In the genomic region with DNA sequence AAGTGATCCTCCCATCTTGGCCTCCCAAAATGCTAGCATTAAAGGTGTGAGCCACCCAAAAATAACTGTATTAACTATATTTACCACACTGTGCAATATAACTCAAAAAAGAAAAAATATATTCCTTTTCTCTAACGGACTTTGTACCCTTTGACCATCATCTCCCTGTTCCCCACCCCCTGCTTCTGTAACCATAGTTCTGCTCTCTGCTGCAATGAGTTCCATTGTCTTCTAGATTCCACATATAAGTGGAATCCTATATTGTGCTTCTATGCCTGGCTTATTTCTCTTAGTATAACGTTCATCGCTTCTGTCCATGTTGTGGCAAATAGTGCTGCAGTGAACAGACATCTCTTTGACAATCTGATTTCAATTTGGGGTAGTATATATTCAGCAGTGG, we compare ENCODE assay signal across 15 cellular contexts.
"Had no signal": no experiment of that assay in that cellular context is flagged by ENCODE, and none has a peak within 500 bp of the region (broad histone marks: within the 10 kb centered on the region; RNA-seq: fewer than 3 reads in every experiment).

No MANE protein-coding gene starts in this region.

- DNase-seq: activated CD4-positive, alpha-beta memory T cell treated with anti-CD3 and anti-CD28 coated beads, Interleukin-2, amount 10 ng/mL, durations not matched to agents 7 days and 5 days; activated CD4-positive, alpha-beta T cell treated with anti-CD3 and anti-CD28 coated beads for 4 hours; activated naive CD4-positive, alpha-beta T cell; activated T-cell treated with anti-CD3 and anti-CD28 coated beads, Interleukin-2, amount 50 U/mL, for 72 hours; adrenal gland; colonic mucosa; left colon; naive thymus-derived CD8-positive, alpha-beta T cell; SK-N-SH; spleen; T-helper 1 cell; thyroid gland; uterus had no signal

- H3K9me3 Mint-ChIP-seq: activated CD4-positive, alpha-beta memory T cell treated with anti-CD3 and anti-CD28 coated beads, Interleukin-2, amount 10 ng/mL, durations not matched to agents 7 days and 5 days; activated T-cell treated with anti-CD3 and anti-CD28 coated beads, Interleukin-2, amount 50 U/mL, for 72 hours; naive thymus-derived CD8-positive, alpha-beta T cell had no signal

- ATAC-seq: activated T-cell treated with anti-CD3 and anti-CD28 coated beads, Interleukin-2, amount 50 U/mL, for 72 hours; gastroesophageal sphincter; left colon; naive thymus-derived CD8-positive, alpha-beta T cell; sciatic nerve had no signal

- H3K36me3 ChIP-seq: adrenal gland, colonic mucosa, thyroid gland, uterus had no signal

- H3K4me2 ChIP-seq: SK-N-SH had no signal

- H3K27ac Mint-ChIP-seq: activated CD4-positive, alpha-beta memory T cell treated with anti-CD3 and anti-CD28 coated beads, Interleukin-2, amount 10 ng/mL, durations not matched to agents 7 days and 5 days; activated T-cell treated with anti-CD3 and anti-CD28 coated beads, Interleukin-2, amount 50 U/mL, for 72 hours had no signal

- H3K9me3 ChIP-seq: adrenal gland, colonic mucosa, gastroesophageal sphincter, SK-N-SH, spleen, thyroid gland, uterus had no signal

- H3K27ac ChIP-seq: adrenal gland, colonic mucosa, gastroesophageal sphincter, spleen, thyroid gland, uterus had no signal

- H3K9ac ChIP-seq: SK-N-SH had no signal

- H3K4me3 ChIP-seq: adrenal gland, colonic mucosa, gastroesophageal sphincter, spleen, thyroid gland, uterus had no signal

- H3K27me3 Mint-ChIP-seq: activated CD4-positive, alpha-beta memory T cell treated with anti-CD3 and anti-CD28 coated beads, Interleukin-2, amount 10 ng/mL, durations not matched to agents 7 days and 5 days had no signal

- H3K27me3 ChIP-seq: adrenal gland, colonic mucosa, gastroesophageal sphincter, spleen, thyroid gland, uterus had no signal

- H3K4me3 Mint-ChIP-seq: activated CD4-positive, alpha-beta memory T cell treated with anti-CD3 and anti-CD28 coated beads, Interleukin-2, amount 10 ng/mL, durations not matched to agents 7 days and 5 days; activated T-cell treated with anti-CD3 and anti-CD28 coated beads, Interleukin-2, amount 50 U/mL, for 72 hours had no signal
